Comparison of ENCODE assay signal across 8 cellular contexts in genomic region chr1:27772071-27772470, GRCh38. TPM values are rescaled to one million over a fixed set of nuclear protein-coding genes. Genes with fewer than 3 reads are reported as not detected.
DNase-seq lines count a peak whose midpoint lies in the region; ATAC-seq lines count a peak whose summit lies in the region.

No MANE protein-coding gene starts in this region.

- no peaks in the 10 kb centered on the region for H3K9me3 Mint-ChIP-seq in activated CD4-positive, alpha-beta memory T cell treated with anti-CD3 and anti-CD28 coated beads for 36 hours
- H3K9me3 Mint-ChIP-seq in stimulated activated naive CD8-positive, alpha-beta T cell treated with anti-CD3 and anti-CD28 coated beads, Interleukin-15, amount 100 ng/mL, for 72 hours, result no peaks in the 10 kb centered on the region

- intact Hi-C loops in activated CD4-positive, alpha-beta memory T cell treated with anti-CD3 and anti-CD28 coated beads for 36 hours (cut with micrococcal nuclease), result loop anchor here (2.0 to 5.0 kb wide), 2 partner anchors 100 to 141 kb away; partner anchors contain the start of gene IFI6

- H3K27ac ChIP-seq in iPS-18a (ENCODE audit: low read length), result no peak overlapping the region

- ATAC-seq in stimulated activated naive CD8-positive, alpha-beta T cell treated with anti-CD3 and anti-CD28 coated beads, Interleukin-15, amount 100 ng/mL, for 72 hours, result no peak
- no peak for ATAC-seq in GM21737 (IDR thresholded peaks at IDR 0.05; ENCODE audit: unreplicated experiment)
- ATAC-seq in GM21367 (IDR thresholded peaks at IDR 0.05; ENCODE audit: unreplicated experiment), result no peak

- H3K9me3 ChIP-seq in iPS-18a (ENCODE audit: control insufficient read depth, low read depth, low read length), result no peaks in the 10 kb centered on the region

- H3K4me3 Mint-ChIP-seq in activated CD4-positive, alpha-beta memory T cell treated with anti-CD3 and anti-CD28 coated beads for 36 hours, result peak overlapping the region; percentile 95
- peak overlapping the region; percentile 90 to 96 for H3K4me3 Mint-ChIP-seq in stimulated activated naive CD8-positive, alpha-beta T cell treated with anti-CD3 and anti-CD28 coated beads, Interleukin-15, amount 100 ng/mL, for 72 hours

- H3K27ac Mint-ChIP-seq in activated CD4-positive, alpha-beta memory T cell treated with anti-CD3 and anti-CD28 coated beads for 36 hours, result peak overlapping the region; percentile 99
- H3K27ac Mint-ChIP-seq in stimulated activated naive CD8-positive, alpha-beta T cell treated with anti-CD3 and anti-CD28 coated beads, Interleukin-15, amount 100 ng/mL, for 72 hours, result peak overlapping the region; percentile 89 to 97

- H3K4me1 Mint-ChIP-seq in activated CD4-positive, alpha-beta memory T cell treated with anti-CD3 and anti-CD28 coated beads for 36 hours (ENCODE audit: low read depth), result peaks cover 28% of the 10 kb centered on the region
- peaks cover 22% of the 10 kb centered on the region for H3K4me1 Mint-ChIP-seq in stimulated activated naive CD8-positive, alpha-beta T cell treated with anti-CD3 and anti-CD28 coated beads, Interleukin-15, amount 100 ng/mL, for 72 hours

- peaks cover 7% of the 10 kb centered on the region for H3K36me3 Mint-ChIP-seq in activated CD4-positive, alpha-beta memory T cell treated with anti-CD3 and anti-CD28 coated beads for 36 hours

- DNase-seq in NOMO-1 treated with DMSO at 0.1 percent for 48 hours (lab: John Stamatoyannopoulos, UW; ENCODE audit: unreplicated experiment), result peak; percentile 19
- no peak for DNase-seq in NOMO-1 treated with dmso at 0.1 percent for 144 hours (lab: John Stamatoyannopoulos, UW; ENCODE audit: unreplicated experiment)
- DNase-seq in activated CD4-positive, alpha-beta memory T cell treated with anti-CD3 and anti-CD28 coated beads for 36 hours, result no peak
- DNase-seq in stimulated activated naive CD8-positive, alpha-beta T cell treated with anti-CD3 and anti-CD28 coated beads, Interleukin-15, amount 100 ng/mL, for 72 hours, result no peak
- DNase-seq in ureter (ENCODE audit: low spot score), result no peak

- POLR2A ChIA-PET in activated CD4-positive, alpha-beta memory T cell treated with anti-CD3 and anti-CD28 coated beads for 36 hours (lab: Charles Lee), result interaction anchor here (1.2 to 2.9 kb wide), 3 partner anchors 46 to 617 kb away, joined by 3 to 34 read pairs (median 13); partner anchors contain the start of genes FAM76A, PPP1R8 and SLC9A1

- peak overlapping the region; percentile 87 for H3K4me3 ChIP-seq in iPS-18a (ENCODE audit: low read length)

- H3K27me3 Mint-ChIP-seq in activated CD4-positive, alpha-beta memory T cell treated with anti-CD3 and anti-CD28 coated beads for 36 hours, result no peaks in the 10 kb centered on the region
- no peaks in the 10 kb centered on the region for H3K27me3 Mint-ChIP-seq in stimulated activated naive CD8-positive, alpha-beta T cell treated with anti-CD3 and anti-CD28 coated beads, Interleukin-15, amount 100 ng/mL, for 72 hours

- CTCF ChIA-PET in activated CD4-positive, alpha-beta memory T cell treated with anti-CD3 and anti-CD28 coated beads for 36 hours (lab: Charles Lee), result interaction anchor here (2.0 to 5.7 kb wide), 2 partner anchors 47 to 101 kb away, joined by 12 to 40 read pairs; partner anchors contain the start of genes FAM76A and IFI6

- H3K9ac ChIP-seq in iPS-18a (ENCODE audit: low read length), result peak overlapping the region; percentile 39

- H3K27me3 ChIP-seq in iPS-18a (ENCODE audit: control insufficient read depth, insufficient read depth, low read length), result no peaks in the 10 kb centered on the region

- H3K4me1 ChIP-seq in iPS-18a (ENCODE audit: control insufficient read depth, low read depth, low read length), result peaks cover 8% of the 10 kb centered on the region

- H3K36me3 ChIP-seq in iPS-18a (ENCODE audit: control insufficient read depth, low read depth, low read length), result no peaks in the 10 kb centered on the region

RNA-seq across cellular contexts. Expression of gene STX12, which starts 0.9 kb away (rescaled TPM):
- 10 to 100 TPM; 31.8 to 32.0 TPM for total RNA-seq in activated CD4-positive, alpha-beta memory T cell treated with anti-CD3 and anti-CD28 coated beads for 36 hours
- 64.6 TPM for total RNA-seq in ureter

RNA-seq across cellular contexts. Expression of gene FAM76A, which starts 46.3 kb away (rescaled TPM):
- total RNA-seq in activated CD4-positive, alpha-beta memory T cell treated with anti-CD3 and anti-CD28 coated beads for 36 hours, result 10 to 100 TPM in 1 of 2 experiments, 1 to 10 TPM in 1; 8.1 to 11.8 TPM
- total RNA-seq in ureter, result 17.5 TPM

RNA-seq across cellular contexts. Expression of gene PPP1R8, which starts 58.5 kb away (rescaled TPM):
- total RNA-seq in activated CD4-positive, alpha-beta memory T cell treated with anti-CD3 and anti-CD28 coated beads for 36 hours, result 10 to 100 TPM; 42.9 to 43.8 TPM
- 46.2 TPM for total RNA-seq in ureter
